ENCODE assay signal across 8 cellular contexts in genomic region chr12:102061096-102061555, GRCh38. TPM values are rescaled to one million over a fixed set of nuclear protein-coding genes. Genes with fewer than 3 reads are reported as not detected.
DNase-seq lines count a peak whose midpoint lies in the region; ATAC-seq and TF ChIP-seq lines count a peak whose summit lies in the region.

No MANE protein-coding gene starts in this region.

- CTCF ChIA-PET in AG04449 (lab: Yijun Ruan, JAX) (no interaction called here), WTC11 (lab: Charles Lee) (interaction anchor here (1.0 kb wide), 1 partner anchor 121 kb away, joined by 3 read pairs; no protein-coding TSS in a partner anchor)

- DNase-seq in AG04449 (ENCODE audit: low read depth, low spot score) (no peak), WTC11 (ENCODE audit: low spot score) (no peak), foreskin melanocyte (peak; percentile 6), progenitor cell of endocrine pancreas (ENCODE audit: low spot score, unreplicated experiment) (no peak), RKO (ENCODE audit: low spot score) (no peak), NK-92 (lab: John Stamatoyannopoulos, UW; ENCODE audit: unreplicated experiment) (no peak)

- ATAC-seq in GM18873 (IDR thresholded peaks at IDR 0.05; ENCODE audit: low FRiP score, unreplicated experiment) (peak; percentile 38), HG03135 (IDR thresholded peaks at IDR 0.05; ENCODE audit: unreplicated experiment) (peak; percentile 37), WTC11 (no peak)

- TF ChIP-seq CTCF in AG04449 (IDR thresholded peaks at IDR 0.05; ENCODE audit: insufficient read depth, low read length, missing control alignments), result no peak
- TF ChIP-seq CTCF in WTC11 (IDR thresholded peaks at IDR 0.05), result no peak
- TF ChIP-seq CTCF in progenitor cell of endocrine pancreas (IDR thresholded peaks at IDR 0.05; ENCODE audit: unreplicated experiment), result no peak

- H3K27ac Mint-ChIP-seq in WTC11, result peak overlapping the region; percentile 57
- H3K27ac Mint-ChIP-seq in progenitor cell of endocrine pancreas, result peak overlapping the region; percentile 51

- peak overlapping the region; percentile 91 for H3K4me3 ChIP-seq in AG04449 (ENCODE audit: low read depth, low read length)

- H3K4me3 Mint-ChIP-seq in WTC11, result peak overlapping the region; percentile 95
- peak overlapping the region; percentile 99 for H3K4me3 Mint-ChIP-seq in progenitor cell of endocrine pancreas (ENCODE audit: low read depth)

- peaks cover 8% of the 10 kb centered on the region; the same call in 1 of the 2 replicates for H3K9me3 Mint-ChIP-seq in WTC11
- peaks cover 4% of the 10 kb centered on the region for H3K9me3 Mint-ChIP-seq in progenitor cell of endocrine pancreas (ENCODE audit: low read depth)

- H3K27me3 Mint-ChIP-seq in WTC11 (ENCODE audit: low read depth) (no peaks in the 10 kb centered on the region; the same call in 1 of the 2 replicates), progenitor cell of endocrine pancreas (peaks cover 67% of the 10 kb centered on the region)

- POLR2A ChIA-PET in AG04449 (lab: Yijun Ruan, JAX) (no interaction called here), WTC11 (lab: Charles Lee) (no interaction called here)

- H3K4me1 Mint-ChIP-seq in WTC11, result peaks cover 6% of the 10 kb centered on the region
- peaks cover 17% of the 10 kb centered on the region for H3K4me1 Mint-ChIP-seq in progenitor cell of endocrine pancreas (ENCODE audit: low read depth)

- H3K36me3 Mint-ChIP-seq in WTC11 (no peaks in the 10 kb centered on the region), progenitor cell of endocrine pancreas (ENCODE audit: insufficient read depth) (peaks cover 8% of the 10 kb centered on the region)

TF ChIP-seq in WTC11, 78 proteins besides CTCF, POLR2A, EP300 and RAD21:
- TF ChIP-seq, protein P1, sequence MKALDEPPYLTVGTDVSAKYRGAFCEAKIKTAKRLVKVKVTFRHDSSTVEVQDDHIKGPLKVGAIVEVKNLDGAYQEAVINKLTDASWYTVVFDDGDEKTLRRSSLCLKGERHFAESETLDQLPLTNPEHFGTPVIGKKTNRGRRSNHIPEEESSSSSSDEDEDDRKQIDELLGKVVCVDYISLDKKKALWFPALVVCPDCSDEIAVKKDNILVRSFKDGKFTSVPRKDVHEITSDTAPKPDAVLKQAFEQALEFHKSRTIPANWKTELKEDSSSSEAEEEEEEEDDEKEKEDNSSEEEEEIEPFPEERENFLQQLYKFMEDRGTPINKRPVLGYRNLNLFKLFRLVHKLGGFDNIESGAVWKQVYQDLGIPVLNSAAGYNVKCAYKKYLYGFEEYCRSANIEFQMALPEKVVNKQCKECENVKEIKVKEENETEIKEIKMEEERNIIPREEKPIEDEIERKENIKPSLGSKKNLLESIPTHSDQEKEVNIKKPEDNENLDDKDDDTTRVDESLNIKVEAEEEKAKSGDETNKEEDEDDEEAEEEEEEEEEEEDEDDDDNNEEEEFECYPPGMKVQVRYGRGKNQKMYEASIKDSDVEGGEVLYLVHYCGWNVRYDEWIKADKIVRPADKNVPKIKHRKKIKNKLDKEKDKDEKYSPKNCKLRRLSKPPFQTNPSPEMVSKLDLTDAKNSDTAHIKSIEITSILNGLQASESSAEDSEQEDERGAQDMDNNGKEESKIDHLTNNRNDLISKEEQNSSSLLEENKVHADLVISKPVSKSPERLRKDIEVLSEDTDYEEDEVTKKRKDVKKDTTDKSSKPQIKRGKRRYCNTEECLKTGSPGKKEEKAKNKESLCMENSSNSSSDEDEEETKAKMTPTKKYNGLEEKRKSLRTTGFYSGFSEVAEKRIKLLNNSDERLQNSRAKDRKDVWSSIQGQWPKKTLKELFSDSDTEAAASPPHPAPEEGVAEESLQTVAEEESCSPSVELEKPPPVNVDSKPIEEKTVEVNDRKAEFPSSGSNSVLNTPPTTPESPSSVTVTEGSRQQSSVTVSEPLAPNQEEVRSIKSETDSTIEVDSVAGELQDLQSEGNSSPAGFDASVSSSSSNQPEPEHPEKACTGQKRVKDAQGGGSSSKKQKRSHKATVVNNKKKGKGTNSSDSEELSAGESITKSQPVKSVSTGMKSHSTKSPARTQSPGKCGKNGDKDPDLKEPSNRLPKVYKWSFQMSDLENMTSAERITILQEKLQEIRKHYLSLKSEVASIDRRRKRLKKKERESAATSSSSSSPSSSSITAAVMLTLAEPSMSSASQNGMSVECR (CRISPR knock-in tag; IDR thresholded peaks at IDR 0.05; ENCODE audit: borderline replicate concordance), result no peak
- no peak for TF ChIP-seq ZNF671 (CRISPR knock-in tag; IDR thresholded peaks at IDR 0.05)
- TF ChIP-seq ZNF532 (CRISPR knock-in tag; IDR thresholded peaks at IDR 0.05; ENCODE audit: borderline replicate concordance), result no peak
- no peak for TF ChIP-seq ZNF512 (CRISPR knock-in tag; IDR thresholded peaks at IDR 0.05; ENCODE audit: borderline replicate concordance)
- TF ChIP-seq, protein P2, sequence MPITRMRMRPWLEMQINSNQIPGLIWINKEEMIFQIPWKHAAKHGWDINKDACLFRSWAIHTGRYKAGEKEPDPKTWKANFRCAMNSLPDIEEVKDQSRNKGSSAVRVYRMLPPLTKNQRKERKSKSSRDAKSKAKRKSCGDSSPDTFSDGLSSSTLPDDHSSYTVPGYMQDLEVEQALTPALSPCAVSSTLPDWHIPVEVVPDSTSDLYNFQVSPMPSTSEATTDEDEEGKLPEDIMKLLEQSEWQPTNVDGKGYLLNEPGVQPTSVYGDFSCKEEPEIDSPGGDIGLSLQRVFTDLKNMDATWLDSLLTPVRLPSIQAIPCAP (CRISPR knock-in tag; IDR thresholded peaks at IDR 0.05), result no peak
- TF ChIP-seq TP53 (CRISPR knock-in tag; IDR thresholded peaks at IDR 0.05), result no peak
- no peak for TF ChIP-seq ATF3 (CRISPR knock-in tag; conservative IDR thresholded peaks at IDR 0.05)
- TF ChIP-seq NFATC4 (CRISPR knock-in tag; IDR thresholded peaks at IDR 0.05), result no peak
- no peak for TF ChIP-seq NR2C2 (CRISPR knock-in tag; IDR thresholded peaks at IDR 0.05)
- no peak for TF ChIP-seq ELF4 (CRISPR knock-in tag; IDR thresholded peaks at IDR 0.05; ENCODE audit: low read depth)
- no peak for TF ChIP-seq ESRRA (CRISPR knock-in tag; IDR thresholded peaks at IDR 0.05; ENCODE audit: borderline replicate concordance)
- TF ChIP-seq IRF2 (CRISPR knock-in tag; IDR thresholded peaks at IDR 0.05; ENCODE audit: borderline replicate concordance, low read depth), result no peak
- no peak for TF ChIP-seq ZNF317 (CRISPR knock-in tag; IDR thresholded peaks at IDR 0.05; ENCODE audit: borderline replicate concordance, low read depth)
- no peak for TF ChIP-seq TEAD4 (CRISPR knock-in tag; IDR thresholded peaks at IDR 0.05)
- TF ChIP-seq TEAD1 (CRISPR knock-in tag; IDR thresholded peaks at IDR 0.05), result no peak
- no peak for TF ChIP-seq CREB1 (CRISPR knock-in tag; IDR thresholded peaks at IDR 0.05)

RNA-seq across cellular contexts. Expression of gene WASHC3, which starts 0.7 kb away (rescaled TPM):
- total RNA-seq in WTC11 (2021) (6.0 to 9.9 TPM (median 9.6 TPM) in 3 replicates), progenitor cell of endocrine pancreas (14.5 and 16.8 TPM in 2 replicates)

RNA-seq across cellular contexts. Expression of gene NUP37, which starts 58.8 kb away (rescaled TPM):
- total RNA-seq in WTC11 (2021), result 58.4 to 60.0 TPM (median 58.8 TPM) in 3 replicates
- total RNA-seq in progenitor cell of endocrine pancreas, result 28.7 and 33.6 TPM in 2 replicates

RNA-seq across cellular contexts. Expression of gene PARPBP, which starts 58.9 kb away (rescaled TPM):
- total RNA-seq in WTC11 (2021) (18.9 to 20.5 TPM (median 19.2 TPM) in 3 replicates), progenitor cell of endocrine pancreas (16.9 and 17.0 TPM in 2 replicates)
